In genomic region chr14:103551338-103551762, GRCh38 we compare ENCODE assay signal across 13 cellular contexts. TPM values are rescaled to one million over a fixed set of nuclear protein-coding genes. Genes with fewer than 3 reads are reported as not detected.
DNase-seq lines count a peak whose midpoint lies in the region; ATAC-seq and TF ChIP-seq lines count a peak whose summit lies in the region.
"Had no signal": no experiment of that assay in that cellular context is flagged by ENCODE, and none has a peak within 500 bp of the region (broad histone marks: within the 10 kb centered on the region; RNA-seq: fewer than 3 reads in every experiment).

No MANE protein-coding gene starts in this region.

- 0 out of 2 replicates have a peak overlapping the region, but pooled peaks have one; percentile 4 for H3K4me3 ChIP-seq in ACC112 (ENCODE audit: low read depth, low read length)
- no peak overlapping the region for H3K4me3 ChIP-seq in body of pancreas
- H3K4me3 ChIP-seq in left ventricle myocardium inferior: peak overlapping the region; percentile 52
- no peak overlapping the region for H3K4me3 ChIP-seq in prostate gland
- H3K4me3 ChIP-seq: A549 had no signal

- ATAC-seq in body of pancreas: peak; percentile 22
- ATAC-seq in HG02884 (IDR thresholded peaks at IDR 0.05; ENCODE audit: unreplicated experiment): no peak
- ATAC-seq in HG03097 (IDR thresholded peaks at IDR 0.05; ENCODE audit: low FRiP score, unreplicated experiment): no peak
- ATAC-seq: stimulated activated naive B cell treated with anti-CD40 and anti-IgM and Interleukin-4, amounts not matched to agents 10 μg/mL and 1 μg/mL and 100 μg/mL, for 72 hours had no signal

- H3K27ac ChIP-seq in ACC112 (ENCODE audit: low read depth, low read length) (peak overlapping the region; percentile 40), body of pancreas (peak overlapping the region in 2 of 4 donors; percentile 71 to 81), left ventricle myocardium inferior (replicated peaks) (peak overlapping the region; percentile 99), prostate gland (peak overlapping the region; percentile 68 to 81)
- H3K27ac ChIP-seq: WERI-Rb-1 had no signal

- CTCF ChIA-PET in Calu3 (lab: Charles Lee): no interaction called here

- DNase-seq in body of pancreas (peak in 1 of 4 donors; percentile 50), left ventricle myocardium inferior (peak; percentile 79), prostate gland (ENCODE audit: low spot score) (no peak), NCI-H2107 treated with DMSO at 0.1 percent for 48 hours (lab: John Stamatoyannopoulos, UW; ENCODE audit: unreplicated experiment) (no peak), Calu3 (no peak)
- DNase-seq: activated gamma-delta T cell treated with Interleukin-2 at 50 U/mL for 16 hours; stimulated activated CD4-positive, alpha-beta T cell treated with anti-CD3 and anti-CD28 coated beads, Interleukin-12 subunit alpha, Interleukin-12 subunit beta, amount 100 ng/mL, for 4 hours; stimulated activated naive B cell treated with anti-CD40 and anti-IgM and Interleukin-4, amounts not matched to agents 10 μg/mL and 1 μg/mL and 100 μg/mL, for 72 hours; WERI-Rb-1 had no signal

- H3K4me1 Mint-ChIP-seq in Calu3 (ENCODE audit: low read depth, unreplicated experiment): peaks cover 5% of the 10 kb centered on the region

- H3K27me3 Mint-ChIP-seq in Calu3 (ENCODE audit: unreplicated experiment): no peaks in the 10 kb centered on the region
- H3K27me3 Mint-ChIP-seq: stimulated activated naive B cell treated with anti-CD40 and anti-IgM and Interleukin-4, amounts not matched to agents 10 μg/mL and 1 μg/mL and 100 μg/mL, for 72 hours had no signal

- H3K27ac Mint-ChIP-seq in Calu3 (ENCODE audit: unreplicated experiment): no peak overlapping the region
- H3K27ac Mint-ChIP-seq: stimulated activated naive B cell treated with anti-CD40 and anti-IgM and Interleukin-4, amounts not matched to agents 10 μg/mL and 1 μg/mL and 100 μg/mL, for 72 hours had no signal

- no TSS peak for BruUV-seq in Calu3 (replicated peaks; lab: Mats Ljungman, UMichigan)

- TF ChIP-seq POLR2A in body of pancreas (IDR thresholded peaks at IDR 0.05): no peak
- TF ChIP-seq POLR2A in prostate gland (IDR thresholded peaks at IDR 0.05): no peak

- peaks cover 8% of the 10 kb centered on the region for H3K79me2 ChIP-seq in ACC112 (ENCODE audit: control insufficient read depth, insufficient read depth, low read length, unreplicated experiment)

- H2AFZ ChIP-seq in ACC112 (ENCODE audit: low read length, unreplicated experiment): no peak overlapping the region

- no peaks in the 10 kb centered on the region for H3K9me3 Mint-ChIP-seq in Calu3 (ENCODE audit: low read depth, unreplicated experiment)
- H3K9me3 Mint-ChIP-seq: stimulated activated naive B cell treated with anti-CD40 and anti-IgM and Interleukin-4, amounts not matched to agents 10 μg/mL and 1 μg/mL and 100 μg/mL, for 72 hours had no signal

- H3K4me3 Mint-ChIP-seq in Calu3 (ENCODE audit: low read depth, unreplicated experiment): no peak overlapping the region
- H3K4me3 Mint-ChIP-seq: stimulated activated naive B cell treated with anti-CD40 and anti-IgM and Interleukin-4, amounts not matched to agents 10 μg/mL and 1 μg/mL and 100 μg/mL, for 72 hours had no signal

- H3K27me3 ChIP-seq in ACC112 (ENCODE audit: insufficient read depth, low read length) (no peaks in the 10 kb centered on the region), body of pancreas (no peaks in the 10 kb centered on the region), left ventricle myocardium inferior (ENCODE audit: low read depth) (no peaks in the 10 kb centered on the region), prostate gland (replicated peaks; ENCODE audit: insufficient read depth) (no peaks in the 10 kb centered on the region)

- H3K9me3 ChIP-seq in body of pancreas (no peaks in the 10 kb centered on the region), left ventricle myocardium inferior (replicated peaks) (no peaks in the 10 kb centered on the region), prostate gland (no peaks in the 10 kb centered on the region)
- H3K9me3 ChIP-seq: A549 had no signal

- TF ChIP-seq CTCF in body of pancreas (IDR thresholded peaks at IDR 0.05): no peak
- TF ChIP-seq CTCF in left ventricle myocardium inferior (IDR thresholded peaks at IDR 0.05; ENCODE audit: borderline replicate concordance): no peak
- TF ChIP-seq CTCF in prostate gland (IDR thresholded peaks at IDR 0.05): no peak
- TF ChIP-seq CTCF in Calu3 (IDR thresholded peaks at IDR 0.05; ENCODE audit: unreplicated experiment): no peak

- H3K36me3 ChIP-seq in ACC112 (ENCODE audit: insufficient read depth, low read length): no peaks in the 10 kb centered on the region
- no peaks in the 10 kb centered on the region for H3K36me3 ChIP-seq in body of pancreas (replicated peaks in 1 of 2; ENCODE audit: insufficient read depth in 1 of 2, low read depth in 2 of 2)
- H3K36me3 ChIP-seq in left ventricle myocardium inferior: no peaks in the 10 kb centered on the region
- no peaks in the 10 kb centered on the region for H3K36me3 ChIP-seq in prostate gland

- 77 to 80% methylated on average over 15 to 17 of the region's 17 CpGs for WGBS in body of pancreas, 2 donors
- WGBS in prostate gland: 56% methylated on average over 17 of the region's 17 CpGs

- H3K36me3 Mint-ChIP-seq in Calu3 (ENCODE audit: insufficient read depth, unreplicated experiment): peaks cover 9% of the 10 kb centered on the region

- H3K4me1 ChIP-seq in ACC112 (ENCODE audit: control insufficient read depth, insufficient read depth, low read length, unreplicated experiment) (peaks cover 26% of the 10 kb centered on the region), body of pancreas (peaks cover 20% of the 10 kb centered on the region), left ventricle myocardium inferior (peaks cover 81% of the 10 kb centered on the region), prostate gland (replicated peaks) (no peaks in the 10 kb centered on the region)

- intact Hi-C loops in body of pancreas (cut with DNase I): loop anchor here (5.0 kb wide), 1 partner anchor 34 kb away; no protein-coding TSS in a partner anchor
- intact Hi-C loops in left ventricle myocardium inferior (cut with micrococcal nuclease): no loop called here
- intact Hi-C loops in prostate gland (cut with DNase I): loop anchor here (5.0 kb wide), 1 partner anchor 164 kb away; the partner anchor contains the start of gene MARK3
- intact Hi-C loops in Calu3 (cut with micrococcal nuclease; ENCODE audit: unreplicated experiment): no loop called here

RNA-seq across cellular contexts. Expression of gene BAG5, which starts 11.1 kb away (rescaled TPM):
- total RNA-seq in body of pancreas (10 to 100 TPM in 1 of 2 donors, 1 to 10 TPM in 1; 9.9 to 11.9 TPM), left ventricle myocardium inferior (16.7 TPM), prostate gland (10 to 100 TPM; 31.2 to 33.3 TPM), Calu3 (2022) (36.5 and 38.4 TPM in 2 replicates)

RNA-seq across cellular contexts. Expression of gene COA8, which starts 11.4 kb away (rescaled TPM):
- 10 to 100 TPM; 15.2 to 32.2 TPM for total RNA-seq in body of pancreas
- total RNA-seq in left ventricle myocardium inferior: 48.3 TPM
- 10 to 100 TPM; 24.3 to 24.9 TPM for total RNA-seq in prostate gland
- total RNA-seq in Calu3 (2022): 29.1 and 37.2 TPM in 2 replicates

RNA-seq across cellular contexts. Expression of gene TRMT61A, which starts 22.4 kb away (rescaled TPM):
- 10 to 100 TPM in 1 of 2 donors, 1 to 10 TPM in 1; 7.9 to 10.4 TPM for total RNA-seq in body of pancreas
- total RNA-seq in left ventricle myocardium inferior: 5.9 TPM
- total RNA-seq in prostate gland: 10 to 100 TPM; 19.6 to 40.4 TPM
- 25.9 and 28.0 TPM in 2 replicates for total RNA-seq in Calu3 (2022)

RNA-seq across cellular contexts. Expression of gene CKB, which starts 28.7 kb away (rescaled TPM):
- 100 to 1,000 TPM in 1 of 2 donors, 10 to 100 TPM in 1; 92.1 to 146 TPM for total RNA-seq in body of pancreas
- 661 TPM for total RNA-seq in left ventricle myocardium inferior
- 1,000 to 10,000 TPM; 1,199 to 1,838 TPM for total RNA-seq in prostate gland
- total RNA-seq in Calu3 (2022): 27.0 and 28.2 TPM in 2 replicates

Comparison
In these comparisons a context has a peak if more than half of its experiments do, and no peak if none do; other contexts are left out.
1. H3K4me3 ChIP-seq: peak in ACC112 (single experiment) and left ventricle myocardium inferior (single experiment); none in body of pancreas (0 of 2) and prostate gland (0 of 2).
2. intact Hi-C loops: an anchor here in body of pancreas (5.0 kb wide) and prostate gland (5.0 kb wide); none called in left ventricle myocardium inferior and Calu3.